In the genomic region with DNA sequence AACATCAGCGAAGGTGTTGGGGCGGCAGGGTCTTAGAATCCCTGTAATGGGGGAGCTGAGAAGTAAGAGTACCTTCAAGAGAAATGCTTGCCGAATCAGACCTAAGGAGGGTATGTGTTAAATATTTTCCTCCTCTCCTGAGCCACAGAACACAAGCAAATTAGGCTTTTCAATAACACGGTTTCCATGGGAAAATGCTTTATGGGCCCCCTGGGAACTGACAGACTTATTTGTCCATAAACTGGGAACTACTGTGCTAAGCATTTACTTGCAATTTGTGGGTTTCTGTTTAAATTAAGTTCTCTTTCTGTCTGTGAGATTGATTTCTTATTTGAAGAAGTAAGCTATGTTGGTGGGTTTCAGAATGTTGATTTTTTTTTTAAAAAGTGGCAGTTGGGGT, we compare ENCODE assay signal across 1 cellular context.
TF ChIP-seq lines count a peak whose summit lies in the region.

No MANE protein-coding gene starts in this region.

TF ChIP-seq in HepG2, 621 proteins besides CTCF, POLR2A, EP300 and RAD21:
- no peak for TF ChIP-seq FOXK2 (IDR thresholded peaks at IDR 0.05)
- no peak for TF ChIP-seq ZNF761 (CRISPR knock-in tag; conservative IDR thresholded peaks at IDR 0.05)
- no peak for TF ChIP-seq ZNF329 (CRISPR knock-in tag; IDR thresholded peaks at IDR 0.05; ENCODE audit: low read depth)
- no peak for TF ChIP-seq ZNF180 (CRISPR knock-in tag; IDR thresholded peaks at IDR 0.05; ENCODE audit: borderline replicate concordance, low read depth)
- TF ChIP-seq CCDC6 (CRISPR knock-in tag; IDR thresholded peaks at IDR 0.05) = no peak
- TF ChIP-seq SMC3 (IDR thresholded peaks at IDR 0.05; ENCODE audit: low read length) = no peak
- TF ChIP-seq SETDB1 (CRISPR knock-in tag; IDR thresholded peaks at IDR 0.05; ENCODE audit: borderline replicate concordance) = no peak
- TF ChIP-seq ZNF142 (CRISPR knock-in tag; IDR thresholded peaks at IDR 0.05) = no peak
- no peak for TF ChIP-seq ZNF441 (CRISPR knock-in tag; IDR thresholded peaks at IDR 0.05; ENCODE audit: borderline replicate concordance)
- no peak for TF ChIP-seq NFATC3 (CRISPR knock-in tag; IDR thresholded peaks at IDR 0.05)
- TF ChIP-seq TAF1 (CRISPR knock-in tag; IDR thresholded peaks at IDR 0.05) = no peak
- no peak for TF ChIP-seq FLYWCH1 (CRISPR knock-in tag; IDR thresholded peaks at IDR 0.05)
- TF ChIP-seq, protein P1, sequence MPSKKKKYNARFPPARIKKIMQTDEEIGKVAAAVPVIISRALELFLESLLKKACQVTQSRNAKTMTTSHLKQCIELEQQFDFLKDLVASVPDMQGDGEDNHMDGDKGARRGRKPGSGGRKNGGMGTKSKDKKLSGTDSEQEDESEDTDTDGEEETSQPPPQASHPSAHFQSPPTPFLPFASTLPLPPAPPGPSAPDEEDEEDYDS (CRISPR knock-in tag; IDR thresholded peaks at IDR 0.05) = no peak
- no peak for TF ChIP-seq ZMYM4 (CRISPR knock-in tag; IDR thresholded peaks at IDR 0.05)
- TF ChIP-seq CBFB (CRISPR knock-in tag; IDR thresholded peaks at IDR 0.05) = no peak
- no peak for TF ChIP-seq SIX1 (CRISPR knock-in tag; IDR thresholded peaks at IDR 0.05; ENCODE audit: borderline replicate concordance)
- TF ChIP-seq, protein P2, sequence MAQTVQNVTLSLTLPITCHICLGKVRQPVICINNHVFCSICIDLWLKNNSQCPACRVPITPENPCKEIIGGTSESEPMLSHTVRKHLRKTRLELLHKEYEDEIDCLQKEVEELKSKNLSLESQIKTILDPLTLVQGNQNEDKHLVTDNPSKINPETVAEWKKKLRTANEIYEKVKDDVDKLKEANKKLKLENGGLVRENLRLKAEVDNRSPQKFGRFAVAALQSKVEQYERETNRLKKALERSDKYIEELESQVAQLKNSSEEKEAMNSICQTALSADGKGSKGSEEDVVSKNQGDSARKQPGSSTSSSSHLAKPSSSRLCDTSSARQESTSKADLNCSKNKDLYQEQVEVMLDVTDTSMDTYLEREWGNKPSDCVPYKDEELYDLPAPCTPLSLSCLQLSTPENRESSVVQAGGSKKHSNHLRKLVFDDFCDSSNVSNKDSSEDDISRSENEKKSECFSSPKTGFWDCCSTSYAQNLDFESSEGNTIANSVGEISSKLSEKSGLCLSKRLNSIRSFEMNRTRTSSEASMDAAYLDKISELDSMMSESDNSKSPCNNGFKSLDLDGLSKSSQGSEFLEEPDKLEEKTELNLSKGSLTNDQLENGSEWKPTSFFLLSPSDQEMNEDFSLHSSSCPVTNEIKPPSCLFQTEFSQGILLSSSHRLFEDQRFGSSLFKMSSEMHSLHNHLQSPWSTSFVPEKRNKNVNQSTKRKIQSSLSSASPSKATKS (CRISPR knock-in tag; IDR thresholded peaks at IDR 0.05) = no peak
